ENCODE assay signal across 19 cellular contexts in genomic region chr15:59904450-59904979, GRCh38.
"Had no signal": no experiment of that assay in that cellular context is flagged by ENCODE, and none has a peak within 500 bp of the region (broad histone marks: within the 10 kb centered on the region; RNA-seq: fewer than 3 reads in every experiment).

No MANE protein-coding gene starts in this region.

- H3K36me3 Mint-ChIP-seq: activated CD4-positive, alpha-beta memory T cell treated with anti-CD3 and anti-CD28 coated beads for 36 hours; activated naive CD4-positive, alpha-beta T cell treated with anti-CD3 and anti-CD28 coated beads, Interleukin-2, amount 50 U/mL, for 24 hours had no signal

- H3K27ac Mint-ChIP-seq: activated CD4-positive, alpha-beta memory T cell treated with anti-CD3 and anti-CD28 coated beads for 36 hours; activated naive CD4-positive, alpha-beta T cell treated with anti-CD3 and anti-CD28 coated beads, Interleukin-2, amount 50 U/mL, for 24 hours; nephron progenitor cell; T-helper 17 cell had no signal

- H3K4me3 ChIP-seq: body of pancreas, mucosa of descending colon, pancreas, psoas muscle, right atrium auricular region had no signal

- H3K27ac ChIP-seq: body of pancreas, foreskin keratinocyte, pancreas, psoas muscle, right atrium auricular region had no signal

- DNase-seq: activated CD4-positive, alpha-beta memory T cell treated with anti-CD3 and anti-CD28 coated beads for 36 hours; activated CD4-positive, alpha-beta T cell treated with anti-CD3 and anti-CD28 coated beads for 48 hours; activated CD4-positive, CD25-positive, alpha-beta regulatory T cell; activated effector memory CD4-positive, alpha-beta T cell treated with anti-CD3 and anti-CD28 coated beads, Interleukin-2, amount 50 U/mL, for 16 hours; anterior cingulate cortex; body of pancreas; effector CD4-positive, alpha-beta T cell; foreskin keratinocyte; mesenchymal stem cell; mucosa of descending colon; nephron progenitor cell; pancreas; psoas muscle; stimulated activated CD4-positive, alpha-beta T cell treated with anti-CD3 and anti-CD28 coated beads, Interleukin-12 subunit alpha, Interleukin-12 subunit beta, amount 100 ng/mL, for 4 hours; stimulated activated CD4-positive, alpha-beta T cell treated with anti-CD3 and anti-CD28 coated beads, Interleukin-4, amount 100 ng/mL, for 4 hours; stimulated activated naive CD8-positive, alpha-beta T cell treated with anti-CD3 and anti-CD28 coated beads, Interleukin-15, Interleukin-2, amounts not matched to agents 100 U/mL and 50 U/mL, for 24 hours; T-helper 17 cell had no signal

- ATAC-seq: body of pancreas; foreskin keratinocyte; mucosa of descending colon; pancreas; psoas muscle; stimulated activated naive CD8-positive, alpha-beta T cell treated with anti-CD3 and anti-CD28 coated beads, Interleukin-15, Interleukin-2, amounts not matched to agents 100 U/mL and 50 U/mL, for 24 hours; T-helper 17 cell had no signal

- H3K4me1 Mint-ChIP-seq: activated naive CD4-positive, alpha-beta T cell treated with anti-CD3 and anti-CD28 coated beads, Interleukin-2, amount 50 U/mL, for 24 hours had no signal

- H3K4me3 Mint-ChIP-seq: activated CD4-positive, alpha-beta memory T cell treated with anti-CD3 and anti-CD28 coated beads for 36 hours; activated naive CD4-positive, alpha-beta T cell treated with anti-CD3 and anti-CD28 coated beads, Interleukin-2, amount 50 U/mL, for 24 hours; nephron progenitor cell; T-helper 17 cell had no signal

- H3K4me1 ChIP-seq: foreskin keratinocyte, pancreas, psoas muscle, right atrium auricular region had no signal

- H3K9me3 Mint-ChIP-seq: activated CD4-positive, alpha-beta memory T cell treated with anti-CD3 and anti-CD28 coated beads for 36 hours; activated naive CD4-positive, alpha-beta T cell treated with anti-CD3 and anti-CD28 coated beads, Interleukin-2, amount 50 U/mL, for 24 hours; nephron progenitor cell had no signal

- H3K36me3 ChIP-seq: pancreas, right atrium auricular region had no signal

- H3K27me3 ChIP-seq: body of pancreas, right atrium auricular region had no signal

- H3K9me3 ChIP-seq: body of pancreas, mucosa of descending colon, pancreas, psoas muscle, right atrium auricular region had no signal
